ENCODE assay signal across 20 cellular contexts in the genomic region with DNA sequence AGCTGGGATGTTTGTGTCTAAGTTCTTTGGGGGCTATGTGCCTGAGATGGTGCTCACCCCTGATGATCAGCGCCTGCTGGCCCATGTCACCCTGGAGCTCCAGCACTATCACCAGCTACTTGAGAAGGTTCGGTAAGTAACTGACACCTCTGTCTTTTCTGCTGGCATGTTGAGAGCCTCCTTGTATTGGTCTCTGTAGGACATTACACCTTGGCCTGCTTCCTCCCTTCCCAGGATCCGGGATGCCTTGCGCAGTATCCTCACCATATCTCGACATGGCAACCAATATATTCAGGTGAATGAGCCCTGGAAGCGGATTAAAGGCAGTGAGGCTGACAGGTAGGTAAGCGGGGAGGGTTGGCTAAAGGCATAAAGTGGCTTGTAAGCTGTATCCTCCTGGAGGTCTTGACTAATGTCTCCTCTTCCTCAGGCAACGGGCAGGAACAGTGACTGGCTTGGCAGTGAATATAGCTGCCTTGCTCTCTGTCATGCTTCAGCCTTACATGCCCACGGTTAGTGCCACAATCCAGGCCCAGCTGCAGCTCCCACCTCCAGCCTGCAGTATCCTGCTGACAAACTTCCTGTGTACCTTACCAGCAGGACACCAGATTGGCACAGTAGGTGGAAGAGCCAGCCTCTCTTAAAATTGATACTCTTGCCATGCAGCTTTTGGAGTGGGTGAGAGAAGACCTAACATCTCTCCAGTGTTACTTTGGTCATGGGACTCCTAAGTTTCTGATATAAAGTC. TPM values are rescaled to one million over a fixed set of nuclear protein-coding genes. Genes with fewer than 3 reads are reported as not detected.
DNase-seq lines count a peak whose midpoint lies in the region; ATAC-seq and TF ChIP-seq lines count a peak whose summit lies in the region.
"Had no signal": no experiment of that assay in that cellular context is flagged by ENCODE, and none has a peak within 500 bp of the region (broad histone marks: within the 10 kb centered on the region; RNA-seq: fewer than 3 reads in every experiment).

No MANE protein-coding gene starts in this region.

- H3F3A ChIP-seq in GM23248 (ENCODE audit: insufficient read depth): peaks cover 95% of the 10 kb centered on the region

- DNase-seq in DMS53 (lab: John Stamatoyannopoulos, UW) (peak; percentile 42), DMS53 treated with DMSO at 0.1 percent for 48 hours (lab: John Stamatoyannopoulos, UW; ENCODE audit: unreplicated experiment) (no peak), GM23248 (no peak), Panc1 (ENCODE audit: low read depth, low spot score) (peak; percentile 39), mesenchymal stem cell (no peak), coronary artery (ENCODE audit: low spot score) (no peak)
- DNase-seq in effector CD8-positive, alpha-beta T cell (lab: John Stamatoyannopoulos, UW): no peak
- DNase-seq: activated T-cell treated with anti-CD3 and anti-CD28 coated beads for 4 hours; amygdala; CD8-positive, alpha-beta memory T cell; dermis blood vessel endothelial cell; foreskin melanocyte; GDM1; Kasumi-1; mesendoderm; NCI-H2029 treated with DMSO at 0.1 percent for 48 hours; occipital lobe; WERI-Rb-1 had no signal

- in situ Hi-C loops in GM23248 (cut with MboI): no loop called here
- in situ Hi-C loops in Panc1 (cut with HindIII; ENCODE audit: low pct_unique_long_range_greater_than_20kb, low sequenced_read_pairs): no loop called here

- intact Hi-C loops in Panc1 (cut with micrococcal nuclease; ENCODE audit: unreplicated experiment): no loop called here

- WGBS in GM23248 (ENCODE audit: low coverage in 1 of 2, low lambda C conversion rate in 2 of 2, missing lambda C conversion rate in 2 of 2), 2 experiments: 65 to 69% methylated on average over 9 of the region's 9 CpGs
- 89% methylated on average over 8 of the region's 9 CpGs for WGBS in mesenchymal stem cell

- no TSS peak for BruUV-seq in Panc1 (replicated peaks; lab: Mats Ljungman, UMichigan)

- ATAC-seq in Panc1 (peak; percentile 32; the same call in 1 of the 2 replicates), HG02759 (IDR thresholded peaks at IDR 0.05; ENCODE audit: unreplicated experiment) (no peak)
- ATAC-seq: GM23338 had no signal

- peak overlapping the region; percentile 72 for H4K8ac ChIP-seq in mesenchymal stem cell (ENCODE audit: low read length)

- no peak overlapping the region for H2BK15ac ChIP-seq in mesenchymal stem cell (ENCODE audit: low read depth, poor library complexity, severe bottlenecking)

- peaks cover 20% of the 10 kb centered on the region for H3K4me1 ChIP-seq in GM23248 (ENCODE audit: insufficient read depth)
- peaks cover 36% of the 10 kb centered on the region for H3K4me1 ChIP-seq in Panc1 (ENCODE audit: control insufficient read depth, insufficient read depth, low read length)
- peaks cover 6% of the 10 kb centered on the region for H3K4me1 ChIP-seq in mesenchymal stem cell (ENCODE audit: control insufficient read depth, insufficient read depth, low read depth, low read length)

- peak overlapping the region in 1 of 2 experiments; percentile 24 for H3K4ac ChIP-seq in mesenchymal stem cell (ENCODE audit: low read depth in 1 of 2, low read length in 2 of 2)

- H2BK120ac ChIP-seq in mesenchymal stem cell (ENCODE audit: low read depth, low read length): no peak overlapping the region

- no peak overlapping the region for H4K91ac ChIP-seq in mesenchymal stem cell (ENCODE audit: low read length)

- POLR2A ChIA-PET in Panc1 (lab: Charles Lee): no interaction called here

- H3K36me3 ChIP-seq in GM23248 (ENCODE audit: low read depth): peaks cover 73% of the 10 kb centered on the region
- peaks cover 21% of the 10 kb centered on the region for H3K36me3 ChIP-seq in Panc1 (ENCODE audit: control insufficient read depth, insufficient read depth, low read length)
- peaks cover 54 to 80% of the 10 kb centered on the region in 2 experiments for H3K36me3 ChIP-seq in mesenchymal stem cell (ENCODE audit: control insufficient read depth in 1 of 2, insufficient read depth in 2 of 2, low read depth in 1 of 2, low read length in 2 of 2)

- H3K9me3 ChIP-seq in GM23248 (ENCODE audit: low read depth) (no peaks in the 10 kb centered on the region), Panc1 (ENCODE audit: control insufficient read depth, insufficient read depth, low read depth, low read length) (no peaks in the 10 kb centered on the region), mesenchymal stem cell (ENCODE audit: control insufficient read depth, low read length) (no peaks in the 10 kb centered on the region)

- CTCF ChIA-PET in Panc1 (lab: Charles Lee): no interaction called here

- H3K79me2 ChIP-seq in GM23248 (ENCODE audit: insufficient read depth): peaks cover 55% of the 10 kb centered on the region

- peaks cover 12% of the 10 kb centered on the region; the same call in 1 of the 2 replicates for H4K20me1 ChIP-seq in GM23248 (ENCODE audit: insufficient read depth)

- no peak overlapping the region for H2BK12ac ChIP-seq in mesenchymal stem cell (ENCODE audit: low read length in 2 of 2)

- peak overlapping the region in 1 of 2 experiments; percentile 35 for H3K18ac ChIP-seq in mesenchymal stem cell (ENCODE audit: low read depth in 1 of 2, low read length in 2 of 2)

- H3K4me2 ChIP-seq in GM23248 (ENCODE audit: unreplicated experiment) (no peak overlapping the region), mesenchymal stem cell (ENCODE audit: low read length, poor library complexity, severe bottlenecking) (no peak overlapping the region)
- H3K4me2 ChIP-seq: GM23338 had no signal

- H2AK5ac ChIP-seq in mesenchymal stem cell (ENCODE audit: low read length, severe bottlenecking): no peak overlapping the region

- H3K4me3 ChIP-seq in GM23248: no peak overlapping the region
- no peak overlapping the region for H3K4me3 ChIP-seq in Panc1 (ENCODE audit: low read depth in 2 of 2, low read length in 2 of 2)
- H3K4me3 ChIP-seq in mesenchymal stem cell (ENCODE audit: insufficient read depth in 1 of 2, low read depth in 1 of 2, low read length in 2 of 2): no peak overlapping the region
- H3K4me3 ChIP-seq in coronary artery: no peak overlapping the region
- H3K4me3 ChIP-seq: GM23338 had no signal

- H3K23ac ChIP-seq in mesenchymal stem cell (ENCODE audit: low read length in 2 of 2): peak overlapping the region in 1 of 2 experiments; percentile 67

- H3K79me1 ChIP-seq in mesenchymal stem cell (replicated peaks; ENCODE audit: low read length, poor library complexity, severe bottlenecking): peaks cover 17% of the 10 kb centered on the region

- H2AFZ ChIP-seq in GM23248 (no peak overlapping the region), mesenchymal stem cell (ENCODE audit: low read depth, low read length) (no peak overlapping the region)
- H2AFZ ChIP-seq: GM23338 had no signal

- no peaks in the 10 kb centered on the region for H3K9me2 ChIP-seq in GM23248 (ENCODE audit: insufficient read depth)

- H3K27me3 ChIP-seq in GM23248 (replicated peaks; ENCODE audit: insufficient read depth) (no peaks in the 10 kb centered on the region), Panc1 (ENCODE audit: control insufficient read depth, insufficient read depth, low read length) (no peaks in the 10 kb centered on the region), mesenchymal stem cell (ENCODE audit: control insufficient read depth in 1 of 2, insufficient read depth in 1 of 2, low read length in 2 of 2) (no peaks in the 10 kb centered on the region)

- no peak overlapping the region for H3K14ac ChIP-seq in mesenchymal stem cell (ENCODE audit: low read length in 2 of 2)

- H3K27ac ChIP-seq in GM23248 (peak overlapping the region; percentile 26), Panc1 (ENCODE audit: low read length) (peak overlapping the region; percentile 63; the same call in 1 of the 2 replicates), mesenchymal stem cell (ENCODE audit: low read length, poor library complexity, severe bottlenecking) (peak overlapping the region; percentile 21), coronary artery (peak overlapping the region in 1 of 2 donors; percentile 19)
- H3K27ac ChIP-seq: WERI-Rb-1 had no signal

- no peak overlapping the region for H3K9ac ChIP-seq in GM23248
- H3K9ac ChIP-seq in mesenchymal stem cell (ENCODE audit: low read length): no peak overlapping the region

- TF ChIP-seq CTCF in Panc1 (IDR thresholded peaks at IDR 0.05) (no peak), coronary artery (IDR thresholded peaks at IDR 0.05) (no peak)

- no peak overlapping the region for H2BK5ac ChIP-seq in mesenchymal stem cell (ENCODE audit: low read depth, low read length, poor library complexity, severe bottlenecking)

RNA-seq across cellular contexts. Expression of gene DDIT3, which starts 5.4 kb away (rescaled TPM):
- total RNA-seq in GM23248 (2014; rRNA removed; shearing (Covaris generic)): 13.2 and 14.7 TPM in 2 replicates
- 36.6 and 42.5 TPM in 2 replicates for polyA plus RNA-seq in GM23248 (2016; fragmentation: Nextera tagmentation; extraction: Ambion mirVana)
- 47.2 TPM for total RNA-seq in Panc1 (2021; ENCODE audit: unreplicated experiment)
- 24.6 TPM for polyA plus RNA-seq in Panc1 (2012; ENCODE audit: insufficient read length)
- polyA plus RNA-seq in mesenchymal stem cell (2013, experiment 1 of 2): 43.7 TPM
- polyA plus RNA-seq in mesenchymal stem cell (2013, experiment 2 of 2): 45.0 TPM

RNA-seq across cellular contexts. Expression of gene MBD6, which starts 7.7 kb away (rescaled TPM):
- 2.1 and 2.8 TPM in 2 replicates for total RNA-seq in GM23248 (2014; rRNA removed; shearing (Covaris generic))
- polyA plus RNA-seq in GM23248 (2016; fragmentation: Nextera tagmentation; extraction: Ambion mirVana): 9.7 and 13.0 TPM in 2 replicates
- 115 TPM for total RNA-seq in Panc1 (2021; ENCODE audit: unreplicated experiment)
- polyA plus RNA-seq in Panc1 (2012; ENCODE audit: insufficient read length): 99.2 TPM
- 44.2 TPM for polyA plus RNA-seq in mesenchymal stem cell (2013, experiment 1 of 2)
- 40.9 TPM for polyA plus RNA-seq in mesenchymal stem cell (2013, experiment 2 of 2)

RNA-seq across cellular contexts. Expression of gene MARS1, which starts 27.0 kb away (rescaled TPM):
- total RNA-seq in GM23248 (2014; rRNA removed; shearing (Covaris generic)): 184 and 198 TPM in 2 replicates
- polyA plus RNA-seq in GM23248 (2016; fragmentation: Nextera tagmentation; extraction: Ambion mirVana): 264 and 272 TPM in 2 replicates
- 291 TPM for total RNA-seq in Panc1 (2021; ENCODE audit: unreplicated experiment)
- 380 TPM for polyA plus RNA-seq in Panc1 (2012; ENCODE audit: insufficient read length)
- polyA plus RNA-seq in mesenchymal stem cell (2013, experiment 1 of 2): 410 TPM
- 418 TPM for polyA plus RNA-seq in mesenchymal stem cell (2013, experiment 2 of 2)

RNA-seq across cellular contexts. Expression of gene DCTN2, which starts 32.1 kb away (rescaled TPM):
- 158 and 202 TPM in 2 replicates for total RNA-seq in GM23248 (2014; rRNA removed; shearing (Covaris generic))
- 141 and 144 TPM in 2 replicates for polyA plus RNA-seq in GM23248 (2016; fragmentation: Nextera tagmentation; extraction: Ambion mirVana)
- 97.6 TPM for total RNA-seq in Panc1 (2021; ENCODE audit: unreplicated experiment)
- polyA plus RNA-seq in Panc1 (2012; ENCODE audit: insufficient read length): 109 TPM
- 143 TPM for polyA plus RNA-seq in mesenchymal stem cell (2013, experiment 1 of 2)
- polyA plus RNA-seq in mesenchymal stem cell (2013, experiment 2 of 2): 134 TPM

RNA-seq across cellular contexts. Expression of gene KIF5A, which starts 35.0 kb away (rescaled TPM):
- total RNA-seq in GM23248 (2014; rRNA removed; shearing (Covaris generic)): under 0.01 and 0.11 TPM in 2 replicates
- 0.15 and 0.18 TPM in 2 replicates for polyA plus RNA-seq in GM23248 (2016; fragmentation: Nextera tagmentation; extraction: Ambion mirVana)
- 3.0 TPM for total RNA-seq in Panc1 (2021; ENCODE audit: unreplicated experiment)
- polyA plus RNA-seq in Panc1 (2012; ENCODE audit: insufficient read length): 3.1 TPM
- 0.26 TPM for polyA plus RNA-seq in mesenchymal stem cell (2013, experiment 1 of 2)
- 0.22 TPM for polyA plus RNA-seq in mesenchymal stem cell (2013, experiment 2 of 2)

Comparison
In these comparisons a context has a peak if more than half of its experiments do, and no peak if none do; other contexts are left out.
1. DNase-seq: peak in DMS53 (single experiment) and Panc1 (single experiment); none in DMS53 treated with DMSO at 0.1 percent for 48 hours (single experiment), GM23248 (single experiment), mesenchymal stem cell (single experiment), coronary artery (single experiment) and effector CD8-positive, alpha-beta T cell (single experiment).
2. RNA of gene MBD6, which starts 7.7 kb away (total RNA-seq): 115 TPM in Panc1 (single experiment); 2.1 to 2.8 TPM in GM23248; every median in the first group is over 10 times any median in the second.